Comparison of ENCODE assay signal across 10 cellular contexts in the genomic region with DNA sequence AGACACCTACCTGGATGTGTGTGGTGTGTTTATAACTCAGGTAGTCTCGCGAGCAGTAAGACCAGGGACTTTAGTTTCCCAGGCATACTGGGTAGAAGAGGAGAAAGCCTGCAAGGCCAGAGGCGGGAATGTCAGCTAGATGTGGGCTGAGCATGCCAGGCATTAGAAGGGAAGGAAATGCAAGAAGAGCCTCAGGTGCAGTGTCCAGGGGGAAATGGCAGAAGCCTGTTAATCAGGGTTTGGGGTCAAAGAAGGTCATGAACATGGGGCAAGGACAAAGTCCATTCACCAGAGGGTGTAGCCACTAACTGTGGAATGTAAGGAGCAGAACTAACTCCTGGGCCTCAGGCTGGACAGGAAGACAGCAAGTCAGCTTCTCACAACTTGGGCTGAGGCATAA.
"Had no signal": no experiment of that assay in that cellular context is flagged by ENCODE, and none has a peak within 500 bp of the region (broad histone marks: within the 10 kb centered on the region; RNA-seq: fewer than 3 reads in every experiment).

No MANE protein-coding gene starts in this region.

- DNase-seq: cerebellar nuclear complex; colonic mucosa; dermis blood vessel endothelial cell; heart right ventricle; mammary epithelial cell; occipital lobe; stimulated activated CD4-positive, alpha-beta T cell treated with anti-CD3 and anti-CD28 coated beads, Interleukin-2, amount 100 ng/mL, for 48 hours; stimulated activated naive CD8-positive, alpha-beta T cell treated with anti-CD3 and anti-CD28 coated beads, Interleukin-15, Interleukin-2, amounts not matched to agents 100 U/mL and 50 U/mL, for 24 hours had no signal

- H3K4me3 Mint-ChIP-seq: natural killer cell treated with Interleukin-12 subunit alpha and Interleukin-12 subunit beta and Interleukin-15 and Interleukin-18, amount 100 ng/mL, for 72 hours had no signal

- ATAC-seq: heart right ventricle; left lobe of liver; natural killer cell treated with Interleukin-12 subunit alpha and Interleukin-12 subunit beta and Interleukin-15 and Interleukin-18, amount 100 ng/mL, for 72 hours; stimulated activated naive CD8-positive, alpha-beta T cell treated with anti-CD3 and anti-CD28 coated beads, Interleukin-15, Interleukin-2, amounts not matched to agents 100 U/mL and 50 U/mL, for 24 hours had no signal

- H3K27ac Mint-ChIP-seq: natural killer cell treated with Interleukin-12 subunit alpha and Interleukin-12 subunit beta and Interleukin-15 and Interleukin-18, amount 100 ng/mL, for 72 hours had no signal

- H3K36me3 Mint-ChIP-seq: natural killer cell treated with Interleukin-12 subunit alpha and Interleukin-12 subunit beta and Interleukin-15 and Interleukin-18, amount 100 ng/mL, for 72 hours had no signal
